Comparison of ENCODE assay signal across 9 cellular contexts in the genomic region with DNA sequence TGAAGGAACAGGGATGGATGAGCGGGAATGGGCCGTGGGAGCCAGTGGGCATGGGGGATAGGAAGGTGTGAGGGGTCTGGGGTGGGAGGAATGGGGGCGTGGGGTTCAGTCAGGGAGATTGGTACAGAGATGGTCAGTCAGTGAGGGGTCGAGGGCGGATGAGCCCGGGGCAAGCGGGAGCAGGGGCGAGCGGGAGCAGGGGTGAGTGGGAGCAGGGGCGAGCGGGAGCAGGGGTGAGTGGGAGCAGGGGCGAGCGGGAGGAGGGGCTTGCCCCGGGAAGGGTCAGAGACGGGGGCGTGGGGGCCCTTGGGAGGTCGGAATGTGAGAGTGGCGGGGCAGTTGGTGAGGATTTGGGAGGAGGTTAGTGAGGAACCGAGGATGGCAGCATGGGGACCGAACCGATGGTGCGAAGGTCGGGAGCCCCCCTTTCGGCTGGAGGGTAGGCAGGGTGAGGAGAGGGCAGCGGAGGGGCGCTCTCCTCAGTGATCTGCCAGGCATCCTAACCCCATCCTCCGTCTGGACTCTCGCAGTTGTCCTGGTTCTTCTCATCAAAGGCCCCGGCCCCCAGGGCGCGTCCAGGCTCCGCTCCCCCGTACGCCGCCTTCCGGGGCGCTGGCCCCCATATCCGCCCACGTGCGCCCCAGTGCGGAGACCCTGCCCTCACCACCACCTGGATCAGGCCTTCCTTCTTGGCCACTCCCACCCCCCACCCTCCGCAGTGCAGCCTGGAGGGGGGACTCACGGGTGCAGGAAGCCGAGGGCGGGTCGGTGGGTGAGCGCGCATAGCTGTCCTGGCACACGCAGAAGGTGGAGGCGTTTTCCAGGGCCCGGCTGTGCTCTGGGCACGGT. TPM values are rescaled to one million over a fixed set of nuclear protein-coding genes. Genes with fewer than 3 reads are reported as not detected.
DNase-seq lines count a peak whose midpoint lies in the region; ATAC-seq and TF ChIP-seq lines count a peak whose summit lies in the region.
"Had no signal": no experiment of that assay in that cellular context is flagged by ENCODE, and none has a peak within 500 bp of the region (broad histone marks: within the 10 kb centered on the region; RNA-seq: fewer than 3 reads in every experiment).

No MANE protein-coding gene starts in this region.

- peak overlapping the region; percentile 55; the same call in 1 of the 2 replicates for H3K4me3 ChIP-seq in PC-9
- peak overlapping the region; percentile 43 for H3K4me3 ChIP-seq in trophoblast cell (ENCODE audit: low read depth, low read length)
- no peak overlapping the region for H3K4me3 ChIP-seq in thyroid gland (replicated peaks in 1 of 3)

- H3K4me2 ChIP-seq in PC-9, result peak overlapping the region; percentile 81
- no peak overlapping the region for H3K4me2 ChIP-seq in trophoblast cell (ENCODE audit: low read length)

- no peak for DNase-seq in activated CD4-positive, alpha-beta T cell treated with anti-CD3 and anti-CD28 coated beads, Interleukin-2, amount 10 ng/mL, durations not matched to agents 24 days and 14 days
- DNase-seq in activated CD4-positive, alpha-beta T cell treated with anti-CD3 and anti-CD28 coated beads for 48 hours, result no peak
- no peak for DNase-seq in PC-9
- no peak for DNase-seq in trophoblast cell
- DNase-seq in NK-92 (lab: John Stamatoyannopoulos, UW; ENCODE audit: unreplicated experiment), result no peak
- no peak for DNase-seq in thyroid gland

- H2BK5ac ChIP-seq in trophoblast cell (ENCODE audit: low read depth, low read length, poor library complexity), result no peak overlapping the region

- POLR2A ChIA-PET in PC-9 (lab: Charles Lee; ENCODE audit: unreplicated experiment), result no interaction called here

- no peak overlapping the region for H3K27ac Mint-ChIP-seq in activated CD4-positive, alpha-beta T cell treated with anti-CD3 and anti-CD28 coated beads, Interleukin-2, amount 10 ng/mL, durations not matched to agents 24 days and 14 days

- H2BK12ac ChIP-seq in trophoblast cell (ENCODE audit: low read length), result no peak overlapping the region

- intact Hi-C loops in activated CD4-positive, alpha-beta T cell treated with anti-CD3 and anti-CD28 coated beads, Interleukin-2, amount 10 ng/mL, durations not matched to agents 24 days and 14 days (cut with micrococcal nuclease), result loop anchor here (2.0 kb wide), 1 partner anchor 63 kb away; a partner anchor contains a TSS
- intact Hi-C loops in PC-9 (cut with micrococcal nuclease; ENCODE audit: unreplicated experiment), result loop anchor here (10.0 kb wide), 1 partner anchor 59 kb away; the partner anchor contains the start of gene CDCA8
- intact Hi-C loops in thyroid gland (cut with DNase I), result no loop called here

- no peaks in the 10 kb centered on the region for H3K9me2 ChIP-seq in PC-9 (ENCODE audit: insufficient read depth)

- H3K36me3 ChIP-seq in PC-9 (ENCODE audit: low read depth) (no peaks in the 10 kb centered on the region), trophoblast cell (ENCODE audit: control insufficient read depth in 1 of 2, insufficient read depth in 2 of 2, low read length in 2 of 2) (no peaks in the 10 kb centered on the region), thyroid gland (no peaks in the 10 kb centered on the region)

- no peak overlapping the region for H3K9ac ChIP-seq in trophoblast cell (ENCODE audit: low read length)

- no peak overlapping the region for H3K14ac ChIP-seq in trophoblast cell (ENCODE audit: low read length)

- peaks cover 35% of the 10 kb centered on the region for H3K27me3 Mint-ChIP-seq in activated CD4-positive, alpha-beta T cell treated with anti-CD3 and anti-CD28 coated beads, Interleukin-2, amount 10 ng/mL, durations not matched to agents 24 days and 14 days

- no peak overlapping the region for H2AFZ ChIP-seq in PC-9
- no peak overlapping the region for H2AFZ ChIP-seq in trophoblast cell (ENCODE audit: insufficient read depth, low read length, poor library complexity)

- WGBS in trophoblast cell (ENCODE audit: extremely low coverage, insufficient coverage, insufficient read length), result no CpG with 5 or more reads among the region's 52 CpGs
- 3 to 9% methylated on average over 33 to 41 of the region's 52 CpGs for WGBS in thyroid gland, 2 donors

- CTCF ChIA-PET in PC-9 (lab: Charles Lee), result no interaction called here

- no peak overlapping the region for H4K8ac ChIP-seq in trophoblast cell (ENCODE audit: low read depth, low read length)

- H3K27me3 ChIP-seq in PC-9 (ENCODE audit: insufficient read depth, low read depth) (peaks cover 14% of the 10 kb centered on the region), trophoblast cell (ENCODE audit: insufficient read depth, low read length) (peaks cover 44% of the 10 kb centered on the region), thyroid gland (peaks cover 13% of the 10 kb centered on the region)

- no peak overlapping the region for H4K12ac ChIP-seq in trophoblast cell (ENCODE audit: low read depth, low read length)

- H3K18ac ChIP-seq in trophoblast cell (ENCODE audit: low read length), result no peak overlapping the region

- H3K79me2 ChIP-seq in PC-9 (ENCODE audit: low read depth) (no peaks in the 10 kb centered on the region), trophoblast cell (ENCODE audit: control insufficient read depth, insufficient read depth, low read length, poor library complexity) (no peaks in the 10 kb centered on the region)

- no peaks in the 10 kb centered on the region for H4K20me1 ChIP-seq in PC-9 (ENCODE audit: insufficient read depth)

- H3K4me1 Mint-ChIP-seq in activated CD4-positive, alpha-beta T cell treated with anti-CD3 and anti-CD28 coated beads, Interleukin-2, amount 10 ng/mL, durations not matched to agents 24 days and 14 days, result peaks cover 15% of the 10 kb centered on the region

- peaks cover 6% of the 10 kb centered on the region; the same call in 1 of the 2 replicates for H3F3A ChIP-seq in PC-9 (ENCODE audit: insufficient read depth, low read depth)

- peak; percentile 9 for ATAC-seq in esophagus mucosa
- ATAC-seq in HG03521 (IDR thresholded peaks at IDR 0.05; ENCODE audit: unreplicated experiment), result no peak

- H3K79me1 ChIP-seq in trophoblast cell (ENCODE audit: low read length), result no peaks in the 10 kb centered on the region

- no peak overlapping the region for H4K91ac ChIP-seq in trophoblast cell (ENCODE audit: low read depth, low read length)

- TF ChIP-seq CTCF in PC-9 (conservative IDR thresholded peaks at IDR 0.05) (no peak), thyroid gland (IDR thresholded peaks at IDR 0.05) (no peak)

- no TSS peak for BruUV-seq in PC-9 (replicated peaks; lab: Mats Ljungman, UMichigan)

- no peaks in the 10 kb centered on the region for H3K9me3 Mint-ChIP-seq in activated CD4-positive, alpha-beta T cell treated with anti-CD3 and anti-CD28 coated beads, Interleukin-2, amount 10 ng/mL, durations not matched to agents 24 days and 14 days

- TF ChIP-seq POLR2A in thyroid gland (IDR thresholded peaks at IDR 0.05), result no peak

- H3K36me3 Mint-ChIP-seq in activated CD4-positive, alpha-beta T cell treated with anti-CD3 and anti-CD28 coated beads, Interleukin-2, amount 10 ng/mL, durations not matched to agents 24 days and 14 days (ENCODE audit: low read depth), result no peaks in the 10 kb centered on the region

- no peak overlapping the region for H3K27ac ChIP-seq in PC-9
- no peak overlapping the region for H3K27ac ChIP-seq in trophoblast cell (ENCODE audit: low read depth, low read length)
- no peak overlapping the region for H3K27ac ChIP-seq in thyroid gland

- H3K4ac ChIP-seq in trophoblast cell (ENCODE audit: low read depth, low read length), result no peak overlapping the region

- H2BK120ac ChIP-seq in trophoblast cell (ENCODE audit: insufficient read depth, low read length, poor library complexity), result no peak overlapping the region

- H3K4me3 Mint-ChIP-seq in activated CD4-positive, alpha-beta T cell treated with anti-CD3 and anti-CD28 coated beads, Interleukin-2, amount 10 ng/mL, durations not matched to agents 24 days and 14 days, result peak overlapping the region; percentile 78

- H3K9me3 ChIP-seq in PC-9 (ENCODE audit: insufficient read depth, low read depth) (no peaks in the 10 kb centered on the region), trophoblast cell (ENCODE audit: insufficient read depth, low read depth, low read length) (peaks cover 7% of the 10 kb centered on the region), thyroid gland (no peaks in the 10 kb centered on the region)

- no peaks in the 10 kb centered on the region for H3K4me1 ChIP-seq in PC-9 (replicated peaks; ENCODE audit: insufficient read depth)
- H3K4me1 ChIP-seq in trophoblast cell (ENCODE audit: control insufficient read depth in 1 of 2, insufficient read depth in 2 of 2, low read length in 2 of 2), result peaks cover 0 to 3% of the 10 kb centered on the region in 2 experiments
- H3K4me1 ChIP-seq in thyroid gland, result no peaks in the 10 kb centered on the region

- no peak overlapping the region for H2AK5ac ChIP-seq in trophoblast cell (ENCODE audit: low read length)

- H3K23ac ChIP-seq in trophoblast cell (ENCODE audit: low read length), result no peak overlapping the region

RNA-seq across cellular contexts. Expression of gene EPHA10, which starts 11.2 kb away (rescaled TPM):
- total RNA-seq in activated CD4-positive, alpha-beta T cell treated with anti-CD3 and anti-CD28 coated beads, Interleukin-2, amount 10 ng/mL, durations not matched to agents 24 days and 14 days, result 0.21 and 0.31 TPM in 2 replicates
- 7.6 and 12.1 TPM in 2 replicates for total RNA-seq in PC-9 (2021)
- total RNA-seq in esophagus mucosa, result 0.68 TPM
- polyA plus RNA-seq in trophoblast cell (2013), result 0.03 TPM in 1 of 2 replicates, not detected in the other
- total RNA-seq in thyroid gland, result under 1 TPM in 3 of 4 donors, not detected in 1; 0.11 to 0.54 (median 0.54) TPM
- total RNA-seq: M059J had no signal

RNA-seq across cellular contexts. Expression of gene MANEAL, which starts 40.0 kb away (rescaled TPM):
- 2.7 and 3.1 TPM in 2 replicates for total RNA-seq in activated CD4-positive, alpha-beta T cell treated with anti-CD3 and anti-CD28 coated beads, Interleukin-2, amount 10 ng/mL, durations not matched to agents 24 days and 14 days
- total RNA-seq in PC-9 (2021) (11.3 and 13.1 TPM in 2 replicates), esophagus mucosa (3.1 TPM), thyroid gland (1 to 10 TPM; 2.6 to 4.3 (median 3.5) TPM)
- 0.52 and 0.67 TPM in 2 replicates for polyA plus RNA-seq in trophoblast cell (2013)

RNA-seq across cellular contexts. Expression of gene C1orf122, which starts 53.9 kb away (rescaled TPM):
- total RNA-seq in activated CD4-positive, alpha-beta T cell treated with anti-CD3 and anti-CD28 coated beads, Interleukin-2, amount 10 ng/mL, durations not matched to agents 24 days and 14 days, result 26.4 and 26.7 TPM in 2 replicates
- 51.8 and 75.8 TPM in 2 replicates for total RNA-seq in PC-9 (2021)
- total RNA-seq in esophagus mucosa, result 46.7 TPM
- 56.6 and 58.3 TPM in 2 replicates for polyA plus RNA-seq in trophoblast cell (2013)
- total RNA-seq in thyroid gland, result 100 to 1,000 TPM in 1 of 4 donors, 10 to 100 TPM in 3; 35.4 to 164 (median 69.9) TPM

RNA-seq across cellular contexts. Expression of gene YRDC, which starts 54.3 kb away (rescaled TPM):
- 69.9 and 76.1 TPM in 2 replicates for total RNA-seq in activated CD4-positive, alpha-beta T cell treated with anti-CD3 and anti-CD28 coated beads, Interleukin-2, amount 10 ng/mL, durations not matched to agents 24 days and 14 days
- total RNA-seq in PC-9 (2021) (13.2 and 16.0 TPM in 2 replicates), esophagus mucosa (14.7 TPM), thyroid gland (10 to 100 TPM in 2 of 4 donors, 1 to 10 TPM in 2; 7.1 to 15.6 (median 10.9) TPM)
- polyA plus RNA-seq in trophoblast cell (2013), result 22.4 and 22.8 TPM in 2 replicates

Comparison
In these comparisons a context has a peak if more than half of its experiments do, and no peak if none do; other contexts are left out.
1. H3K4me3 ChIP-seq: peak in PC-9 (single experiment) and trophoblast cell (single experiment); none in thyroid gland (0 of 3).